ENCODE assay signal across 10 cellular contexts in genomic region chr9:35847786-35848185, GRCh38. TPM values are rescaled to one million over a fixed set of nuclear protein-coding genes. Genes with fewer than 3 reads are reported as not detected.
DNase-seq lines count a peak whose midpoint lies in the region; ATAC-seq and TF ChIP-seq lines count a peak whose summit lies in the region.
"Had no signal": no experiment of that assay in that cellular context is flagged by ENCODE, and none has a peak within 500 bp of the region (broad histone marks: within the 10 kb centered on the region; RNA-seq: fewer than 3 reads in every experiment).

No MANE protein-coding gene starts in this region.

- CTCF ChIA-PET in PC-3 (lab: Charles Lee), result interaction anchor here (1.2 kb wide), 1 partner anchor 34 kb away, joined by 3 read pairs; no protein-coding TSS in a partner anchor

- peaks cover 12% of the 10 kb centered on the region for H3K36me3 Mint-ChIP-seq in glutamatergic neuron (ENCODE audit: unreplicated experiment)

- no peaks in the 10 kb centered on the region for H3K79me2 ChIP-seq in PC-3 (ENCODE audit: low read length)
- H3K79me2 ChIP-seq: parathyroid adenoma had no signal

- H3K4me1 ChIP-seq in PC-3 (ENCODE audit: insufficient read depth, low read length) (peaks cover 24% of the 10 kb centered on the region), skeletal muscle satellite cell (ENCODE audit: control insufficient read depth, insufficient read depth, low read length) (peaks cover 28% of the 10 kb centered on the region)
- H3K4me1 ChIP-seq: parathyroid adenoma had no signal

- intact Hi-C loops in PC-3 (cut with micrococcal nuclease), result no loop called here

- no peak for DNase-seq in PC-3
- DNase-seq in putamen (ENCODE audit: low spot score), result no peak
- no peak for DNase-seq in glutamatergic neuron
- DNase-seq in kidney glomerular epithelial cell (lab: John Stamatoyannopoulos, UW), result no peak
- DNase-seq: NCI-H446 had no signal

- no peak overlapping the region for H3K27ac Mint-ChIP-seq in glutamatergic neuron (ENCODE audit: unreplicated experiment)

- H3K9ac ChIP-seq in PC-3 (ENCODE audit: low read length) (no peak overlapping the region), skeletal muscle satellite cell (ENCODE audit: low read depth, low read length) (no peak overlapping the region)
- H3K9ac ChIP-seq: parathyroid adenoma had no signal

- H3K4me2 ChIP-seq in PC-3 (ENCODE audit: low read length), result peak overlapping the region; percentile 7; the same call in 1 of the 2 replicates
- peak overlapping the region; percentile 23 for H3K4me2 ChIP-seq in skeletal muscle satellite cell (ENCODE audit: low read length)

- H3K27ac ChIP-seq in PC-3 (ENCODE audit: low read length), result no peak overlapping the region
- H3K27ac ChIP-seq: parathyroid adenoma had no signal

- POLR2A ChIA-PET in PC-3 (lab: Charles Lee; ENCODE audit: unreplicated experiment), result no interaction called here

- no peaks in the 10 kb centered on the region for H3K9me3 Mint-ChIP-seq in glutamatergic neuron (ENCODE audit: unreplicated experiment)

- H4K20me1 ChIP-seq in PC-3 (ENCODE audit: low read length), result no peaks in the 10 kb centered on the region

- H3K4me3 Mint-ChIP-seq in glutamatergic neuron (ENCODE audit: unreplicated experiment), result no peak overlapping the region

- H2AFZ ChIP-seq in PC-3 (ENCODE audit: low read length), result no peak overlapping the region
- H2AFZ ChIP-seq: parathyroid adenoma had no signal

- peak; percentile 18 for ATAC-seq in GM19328 (IDR thresholded peaks at IDR 0.05; ENCODE audit: unreplicated experiment)
- ATAC-seq in HG02571 (IDR thresholded peaks at IDR 0.05; ENCODE audit: unreplicated experiment), result peak; percentile 1
- ATAC-seq in PC-3, result no peak

- TF ChIP-seq CTCF in PC-3 (conservative IDR thresholded peaks at IDR 0.05; ENCODE audit: low read depth, low read length) (no peak), glutamatergic neuron (IDR thresholded peaks at IDR 0.05; ENCODE audit: partially characterized antibody, unreplicated experiment) (no peak)

- no peaks in the 10 kb centered on the region for H3F3A ChIP-seq in PC-3 (ENCODE audit: low read length, unreplicated experiment)

- BruUV-seq in PC-3 (replicated peaks; lab: Mats Ljungman, UMichigan), result no TSS peak

- H3K9me3 ChIP-seq in PC-3 (ENCODE audit: low read length) (no peaks in the 10 kb centered on the region), skeletal muscle satellite cell (replicated peaks; ENCODE audit: low read length) (no peaks in the 10 kb centered on the region)

- H3K27me3 Mint-ChIP-seq in glutamatergic neuron (ENCODE audit: unreplicated experiment), result peaks cover 7% of the 10 kb centered on the region

- H3K4me3 ChIP-seq in PC-3 (ENCODE audit: low read length) (no peak overlapping the region), skeletal muscle satellite cell (ENCODE audit: low read length) (no peak overlapping the region)

- H3K9me2 ChIP-seq in PC-3 (replicated peaks; ENCODE audit: low read length), result no peaks in the 10 kb centered on the region

- H3K36me3 ChIP-seq in PC-3 (ENCODE audit: low read depth, low read length) (no peaks in the 10 kb centered on the region), skeletal muscle satellite cell (ENCODE audit: insufficient read depth, low read length) (no peaks in the 10 kb centered on the region)

- peaks cover 17% of the 10 kb centered on the region for H3K4me1 Mint-ChIP-seq in glutamatergic neuron (ENCODE audit: low read depth, unreplicated experiment)

- H3K27me3 ChIP-seq in PC-3 (ENCODE audit: low read length), result no peaks in the 10 kb centered on the region
- H3K27me3 ChIP-seq in skeletal muscle satellite cell (ENCODE audit: control insufficient read depth, insufficient read depth, low read length), result no peaks in the 10 kb centered on the region

RNA-seq across cellular contexts. Expression of gene TMEM8B, which starts 18.8 kb away (rescaled TPM):
- 1.6 and 2.4 TPM in 2 replicates for total RNA-seq in PC-3 (2014; rRNA removed)
- 1.1 and 1.3 TPM in 2 replicates for total RNA-seq in skeletal muscle satellite cell (2012; rRNA removed)
- 44.4 TPM for total RNA-seq in glutamatergic neuron (ENCODE audit: unreplicated experiment)

RNA-seq across cellular contexts. Expression of gene FAM221B, which starts 19.3 kb away (rescaled TPM):
- total RNA-seq in PC-3 (2014; rRNA removed) (0.29 TPM in 1 of 2 replicates, not detected in the other), glutamatergic neuron (ENCODE audit: unreplicated experiment) (not detected)
- total RNA-seq in skeletal muscle satellite cell (2012; rRNA removed), result not detected in 2 replicates
- total RNA-seq: glomerular endothelial cell had no signal

RNA-seq across cellular contexts. Expression of gene OR13J1, which starts 22.4 kb away (rescaled TPM):
- total RNA-seq in PC-3 (2014; rRNA removed), result not detected in 2 replicates
- not detected in 2 replicates for total RNA-seq in skeletal muscle satellite cell (2012; rRNA removed)
- total RNA-seq in glutamatergic neuron (ENCODE audit: unreplicated experiment), result not detected
- total RNA-seq: glomerular endothelial cell had no signal

RNA-seq across cellular contexts. Expression of gene HINT2, which starts 32.9 kb away (rescaled TPM):
- 69.7 and 78.5 TPM in 2 replicates for total RNA-seq in PC-3 (2014; rRNA removed)
- 13.4 and 17.7 TPM in 2 replicates for total RNA-seq in skeletal muscle satellite cell (2012; rRNA removed)
- 48.1 TPM for total RNA-seq in glutamatergic neuron (ENCODE audit: unreplicated experiment)

RNA-seq across cellular contexts. Expression of gene SPAG8, which starts 35.7 kb away (rescaled TPM):
- not detected in 2 replicates for total RNA-seq in PC-3 (2014; rRNA removed)
- total RNA-seq in skeletal muscle satellite cell (2012; rRNA removed), result 0.25 and 0.87 TPM in 2 replicates
- total RNA-seq in glutamatergic neuron (ENCODE audit: unreplicated experiment), result not detected
- total RNA-seq: glomerular endothelial cell had no signal

Comparison
In these comparisons a context has a peak if more than half of its experiments do, and no peak if none do; other contexts are left out.
1. RNA of gene TMEM8B, which starts 18.8 kb away (total RNA-seq): 44.4 TPM in glutamatergic neuron (single experiment); 1.6 to 2.4 TPM in PC-3; every median in the first group is over 10 times any median in the second.